In genomic region chr5:116724971-116725370, GRCh38 we compare ENCODE assay signal across 4 cellular contexts.
"Had no signal": no experiment of that assay in that cellular context is flagged by ENCODE, and none has a peak within 500 bp of the region (broad histone marks: within the 10 kb centered on the region; RNA-seq: fewer than 3 reads in every experiment).

No MANE protein-coding gene starts in this region.

- ATAC-seq: HepG2 had no signal

- DNase-seq: GM23248, HCEC 1CT, KBM-7 had no signal
